Comparison of ENCODE assay signal across 8 cellular contexts in the genomic region with DNA sequence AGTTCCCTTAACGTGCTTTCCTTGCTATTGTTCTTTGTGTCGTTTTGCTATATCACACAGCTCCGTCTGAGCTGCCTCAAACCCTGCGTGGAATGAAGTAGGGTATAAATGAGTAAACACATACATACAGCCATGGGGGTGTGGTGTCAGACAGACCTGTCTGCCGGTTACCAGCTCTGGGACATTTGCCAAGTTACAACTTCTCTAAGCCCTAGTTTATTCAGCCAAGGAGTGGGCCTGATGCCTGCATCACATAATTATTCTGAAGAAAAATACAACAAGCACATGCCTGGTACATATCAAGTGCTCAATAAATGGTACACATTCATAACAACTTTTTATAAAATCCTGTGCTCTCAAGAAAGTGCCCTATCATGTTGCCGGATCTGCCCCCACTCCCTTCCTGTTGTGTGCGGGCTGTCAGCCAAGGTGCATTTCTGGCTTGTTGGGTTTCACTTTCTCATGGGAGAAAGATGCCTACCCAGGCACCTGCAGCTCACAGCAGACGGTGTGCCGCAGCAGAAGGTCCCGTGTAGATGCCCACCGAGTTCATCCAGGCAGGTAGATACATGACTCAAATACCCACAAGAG. TPM values are rescaled to one million over a fixed set of nuclear protein-coding genes. Genes with fewer than 3 reads are reported as not detected.
DNase-seq lines count a peak whose midpoint lies in the region; ATAC-seq and FAIRE-seq lines count a peak whose summit lies in the region.

No MANE protein-coding gene starts in this region.

- peak overlapping the region; percentile 69 for H3K27ac Mint-ChIP-seq in stimulated activated naive B cell treated with anti-CD40 and anti-IgM and Interleukin-4, amounts not matched to agents 10 μg/mL and 1 μg/mL and 100 μg/mL, for 72 hours

- FAIRE-seq in GM18507 (lab: Jason Lieb, UNC) = peak; percentile 88

- H3K4me3 Mint-ChIP-seq in stimulated activated naive B cell treated with anti-CD40 and anti-IgM and Interleukin-4, amounts not matched to agents 10 μg/mL and 1 μg/mL and 100 μg/mL, for 72 hours = peak overlapping the region; percentile 69 to 79

- no peaks in the 10 kb centered on the region for H3K36me3 Mint-ChIP-seq in stimulated activated naive B cell treated with anti-CD40 and anti-IgM and Interleukin-4, amounts not matched to agents 10 μg/mL and 1 μg/mL and 100 μg/mL, for 72 hours

- no peaks in the 10 kb centered on the region for H3K27me3 Mint-ChIP-seq in stimulated activated naive B cell treated with anti-CD40 and anti-IgM and Interleukin-4, amounts not matched to agents 10 μg/mL and 1 μg/mL and 100 μg/mL, for 72 hours

- peaks cover 29 to 33% of the 10 kb centered on the region in 2 donors for H3K4me1 Mint-ChIP-seq in stimulated activated naive B cell treated with anti-CD40 and anti-IgM and Interleukin-4, amounts not matched to agents 10 μg/mL and 1 μg/mL and 100 μg/mL, for 72 hours

- H3K9me3 Mint-ChIP-seq in stimulated activated naive B cell treated with anti-CD40 and anti-IgM and Interleukin-4, amounts not matched to agents 10 μg/mL and 1 μg/mL and 100 μg/mL, for 72 hours = no peaks in the 10 kb centered on the region

- H3K4me3 ChIP-seq in H7 (ENCODE audit: insufficient read depth, low read depth, low read length) = no peak overlapping the region

- peak; percentile 70 for ATAC-seq in HG02870 (IDR thresholded peaks at IDR 0.05; ENCODE audit: unreplicated experiment)
- peak; percentile 88 for ATAC-seq in stimulated activated naive B cell treated with anti-CD40 and anti-IgM and Interleukin-4, amounts not matched to agents 10 μg/mL and 1 μg/mL and 100 μg/mL, for 72 hours (replicated peaks)
- ATAC-seq in GM21526 (IDR thresholded peaks at IDR 0.05; ENCODE audit: low FRiP score, unreplicated experiment) = no peak

- no peaks in the 10 kb centered on the region for H3K27me3 ChIP-seq in H7 (ENCODE audit: control insufficient read depth, insufficient read depth, low read length)

- H3K36me3 ChIP-seq in H7 (replicated peaks; ENCODE audit: control insufficient read depth, insufficient read depth, low read length) = no peaks in the 10 kb centered on the region

- DNase-seq in GM18507 (ENCODE audit: extremely low spot score, insufficient read length, low read depth) = peak; percentile 60
- peak; percentile 85 for DNase-seq in NCI-H345 (lab: John Stamatoyannopoulos, UW)
- DNase-seq in activated CD8-positive, alpha-beta memory T cell treated with anti-CD3 and anti-CD28 coated beads, Interleukin-2, amount 50 U/mL, for 48 hours = peak; percentile 73
- DNase-seq in kidney tubule cell (ENCODE audit: low spot score) = peak; percentile 63
- peak; percentile 37 for DNase-seq in stimulated activated naive B cell treated with anti-CD40 and anti-IgM and Interleukin-4, amounts not matched to agents 10 μg/mL and 1 μg/mL and 100 μg/mL, for 72 hours
- no peak for DNase-seq in H7

RNA-seq across cellular contexts. Expression of a gene that starts 30.5 kb away (rescaled TPM):
- total RNA-seq in H7 (2014; rRNA removed; shearing (Covaris generic)) = 0.42 and 1.8 TPM in 2 replicates
